In the genomic region with DNA sequence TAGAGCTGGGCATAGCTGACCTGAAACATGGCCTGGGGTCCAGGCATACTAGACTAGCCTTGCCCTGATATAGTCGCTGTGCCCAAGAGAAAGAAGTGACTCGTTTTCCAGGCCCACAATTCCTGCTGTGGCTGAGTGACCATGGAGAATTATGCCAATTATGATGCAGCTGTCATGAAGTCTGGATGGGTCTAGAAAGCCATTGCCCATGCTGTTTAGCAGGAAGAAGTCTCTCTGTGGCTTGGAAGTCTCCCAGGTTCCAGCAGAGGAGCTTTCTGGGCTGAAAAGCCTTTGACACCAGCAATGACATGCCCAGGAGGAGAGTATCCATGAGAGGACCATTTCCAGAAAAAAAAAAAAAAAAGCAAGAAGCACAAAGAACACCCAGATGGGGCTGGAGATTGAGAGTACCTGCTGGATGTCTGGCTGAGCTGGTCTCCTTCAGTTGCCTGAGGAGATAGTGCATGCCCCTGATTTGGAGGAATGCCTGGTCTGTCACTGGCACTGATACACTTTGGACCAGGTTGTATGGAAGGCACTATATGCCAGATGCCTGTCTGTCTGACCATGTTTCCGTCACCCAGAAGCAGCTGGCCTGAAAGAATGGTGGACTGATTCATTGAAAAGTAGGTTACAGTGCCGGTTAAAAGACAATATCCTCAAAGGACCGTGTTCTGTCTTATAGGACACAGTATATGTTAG, we compare ENCODE assay signal across 14 cellular contexts.
DNase-seq lines count a peak whose midpoint lies in the region; ATAC-seq, FAIRE-seq and TF ChIP-seq lines count a peak whose summit lies in the region.
"Had no signal": no experiment of that assay in that cellular context is flagged by ENCODE, and none has a peak within 500 bp of the region (broad histone marks: within the 10 kb centered on the region; RNA-seq: fewer than 3 reads in every experiment).

No MANE protein-coding gene starts in this region.

- no peak for TF ChIP-seq POLR2A in GM12891 (IDR thresholded peaks at IDR 0.05; ENCODE audit: low read depth, low read length)

- H3K27ac Mint-ChIP-seq in activated T-helper 1 cell treated with anti-CD3 and anti-CD28 coated beads, Interleukin-12 subunit alpha, Interleukin-12 subunit beta, Interleukin-2, Interleukin-4 antibody, amounts not matched to agents 30 ng/mL and 10 ng/mL and 1 ng/mL, durations not matched to agents 14 hours and 24 hours and 36 hours: no peak overlapping the region
- H3K27ac Mint-ChIP-seq in activated T-helper 2 cell treated with anti-CD3 and anti-CD28 coated beads, Interferon-gamma antibody, Interleukin-2, Interleukin-4, amounts not matched to agents 10 μg/mL and 5 μg/mL and 100 μg/mL, durations not matched to agents 14 hours and 24 hours and 36 hours: no peak overlapping the region

- ATAC-seq in HG02763 (IDR thresholded peaks at IDR 0.05; ENCODE audit: unreplicated experiment): no peak
- ATAC-seq: HCT116 had no signal

- no peak for DNase-seq in GM12891 (ENCODE audit: insufficient read length, low spot score)
- peak; percentile 4 for DNase-seq in NCI-H446 treated with DMSO at 0.1 percent for 48 hours (lab: John Stamatoyannopoulos, UW)
- DNase-seq in cerebellum (ENCODE audit: low spot score): peak; percentile 45
- peak; percentile 12 for DNase-seq in renal cortical epithelial cell (ENCODE audit: low read depth)
- DNase-seq in activated T-helper 1 cell treated with anti-CD3 and anti-CD28 coated beads, Interleukin-12 subunit alpha, Interleukin-12 subunit beta, Interleukin-2, Interleukin-4 antibody, amounts not matched to agents 30 ng/mL and 10 ng/mL and 1 ng/mL, durations not matched to agents 14 hours and 24 hours and 36 hours (ENCODE audit: low spot score): no peak
- no peak for DNase-seq in activated T-helper 2 cell treated with anti-CD3 and anti-CD28 coated beads, Interferon-gamma antibody, Interleukin-2, Interleukin-4, amounts not matched to agents 10 μg/mL and 5 μg/mL and 100 μg/mL, durations not matched to agents 14 hours and 24 hours and 36 hours (ENCODE audit: low spot score)
- DNase-seq: DMS53, KBM-7, NCI-H1092, NCI-H82, RPMI8226 had no signal

- intact Hi-C loops in activated T-helper 1 cell treated with anti-CD3 and anti-CD28 coated beads, Interleukin-12 subunit alpha, Interleukin-12 subunit beta, Interleukin-2, Interleukin-4 antibody, amounts not matched to agents 30 ng/mL and 10 ng/mL and 1 ng/mL, durations not matched to agents 14 hours and 24 hours and 36 hours (cut with micrococcal nuclease): no loop called here
- intact Hi-C loops in activated T-helper 2 cell treated with anti-CD3 and anti-CD28 coated beads, Interferon-gamma antibody, Interleukin-2, Interleukin-4, amounts not matched to agents 10 μg/mL and 5 μg/mL and 100 μg/mL, durations not matched to agents 14 hours and 24 hours and 36 hours (cut with micrococcal nuclease): no loop called here

- H3K9me3 Mint-ChIP-seq in activated T-helper 1 cell treated with anti-CD3 and anti-CD28 coated beads, Interleukin-12 subunit alpha, Interleukin-12 subunit beta, Interleukin-2, Interleukin-4 antibody, amounts not matched to agents 30 ng/mL and 10 ng/mL and 1 ng/mL, durations not matched to agents 14 hours and 24 hours and 36 hours: no peaks in the 10 kb centered on the region
- no peaks in the 10 kb centered on the region for H3K9me3 Mint-ChIP-seq in activated T-helper 2 cell treated with anti-CD3 and anti-CD28 coated beads, Interferon-gamma antibody, Interleukin-2, Interleukin-4, amounts not matched to agents 10 μg/mL and 5 μg/mL and 100 μg/mL, durations not matched to agents 14 hours and 24 hours and 36 hours

- no peak overlapping the region for H3K4me3 Mint-ChIP-seq in activated T-helper 1 cell treated with anti-CD3 and anti-CD28 coated beads, Interleukin-12 subunit alpha, Interleukin-12 subunit beta, Interleukin-2, Interleukin-4 antibody, amounts not matched to agents 30 ng/mL and 10 ng/mL and 1 ng/mL, durations not matched to agents 14 hours and 24 hours and 36 hours
- no peak overlapping the region for H3K4me3 Mint-ChIP-seq in activated T-helper 2 cell treated with anti-CD3 and anti-CD28 coated beads, Interferon-gamma antibody, Interleukin-2, Interleukin-4, amounts not matched to agents 10 μg/mL and 5 μg/mL and 100 μg/mL, durations not matched to agents 14 hours and 24 hours and 36 hours (ENCODE audit: low read depth)

- H3K4me1 Mint-ChIP-seq in activated T-helper 1 cell treated with anti-CD3 and anti-CD28 coated beads, Interleukin-12 subunit alpha, Interleukin-12 subunit beta, Interleukin-2, Interleukin-4 antibody, amounts not matched to agents 30 ng/mL and 10 ng/mL and 1 ng/mL, durations not matched to agents 14 hours and 24 hours and 36 hours (ENCODE audit: low read depth): no peaks in the 10 kb centered on the region
- no peaks in the 10 kb centered on the region for H3K4me1 Mint-ChIP-seq in activated T-helper 2 cell treated with anti-CD3 and anti-CD28 coated beads, Interferon-gamma antibody, Interleukin-2, Interleukin-4, amounts not matched to agents 10 μg/mL and 5 μg/mL and 100 μg/mL, durations not matched to agents 14 hours and 24 hours and 36 hours (ENCODE audit: low read depth)

- peaks cover 24% of the 10 kb centered on the region for H3K27me3 Mint-ChIP-seq in activated T-helper 1 cell treated with anti-CD3 and anti-CD28 coated beads, Interleukin-12 subunit alpha, Interleukin-12 subunit beta, Interleukin-2, Interleukin-4 antibody, amounts not matched to agents 30 ng/mL and 10 ng/mL and 1 ng/mL, durations not matched to agents 14 hours and 24 hours and 36 hours (ENCODE audit: insufficient read depth)
- peaks cover 20% of the 10 kb centered on the region for H3K27me3 Mint-ChIP-seq in activated T-helper 2 cell treated with anti-CD3 and anti-CD28 coated beads, Interferon-gamma antibody, Interleukin-2, Interleukin-4, amounts not matched to agents 10 μg/mL and 5 μg/mL and 100 μg/mL, durations not matched to agents 14 hours and 24 hours and 36 hours (ENCODE audit: low read depth)

- FAIRE-seq in GM12891 (lab: Jason Lieb, UNC): peak; percentile 56
- FAIRE-seq: GM12878 had no signal

- no peaks in the 10 kb centered on the region for H3K36me3 Mint-ChIP-seq in activated T-helper 1 cell treated with anti-CD3 and anti-CD28 coated beads, Interleukin-12 subunit alpha, Interleukin-12 subunit beta, Interleukin-2, Interleukin-4 antibody, amounts not matched to agents 30 ng/mL and 10 ng/mL and 1 ng/mL, durations not matched to agents 14 hours and 24 hours and 36 hours (ENCODE audit: low read depth)
- no peaks in the 10 kb centered on the region for H3K36me3 Mint-ChIP-seq in activated T-helper 2 cell treated with anti-CD3 and anti-CD28 coated beads, Interferon-gamma antibody, Interleukin-2, Interleukin-4, amounts not matched to agents 10 μg/mL and 5 μg/mL and 100 μg/mL, durations not matched to agents 14 hours and 24 hours and 36 hours (ENCODE audit: low read depth)

TF ChIP-seq in GM12891, 5 proteins besides CTCF, POLR2A, EP300 and RAD21:
- no peak for TF ChIP-seq PAX5 (IDR thresholded peaks at IDR 0.05; ENCODE audit: insufficient read depth, low read length, severe bottlenecking)
- no peak for TF ChIP-seq TAF1 (IDR thresholded peaks at IDR 0.05; ENCODE audit: low read depth, low read length)
- no peak for TF ChIP-seq POU2F2 (IDR thresholded peaks at IDR 0.05; ENCODE audit: low read depth, low read length)
- TF ChIP-seq SPI1 (IDR thresholded peaks at IDR 0.05; ENCODE audit: low read depth, low read length): no peak
- no peak for TF ChIP-seq POLR2AphosphoS5 (IDR thresholded peaks at IDR 0.05; ENCODE audit: low read depth, low read length)

Comparison
In these comparisons a context has a peak if more than half of its experiments do, and no peak if none do; other contexts are left out.
1. DNase-seq: peak in NCI-H446 treated with DMSO at 0.1 percent for 48 hours (single experiment), cerebellum (single experiment) and renal cortical epithelial cell (single experiment); none in GM12891 (single experiment), activated T-helper 1 cell treated with anti-CD3 and anti-CD28 coated beads, Interleukin-12 subunit alpha, Interleukin-12 subunit beta, Interleukin-2, Interleukin-4 antibody, amounts not matched to agents 30 ng/mL and 10 ng/mL and 1 ng/mL, durations not matched to agents 14 hours and 24 hours and 36 hours (single experiment) and activated T-helper 2 cell treated with anti-CD3 and anti-CD28 coated beads, Interferon-gamma antibody, Interleukin-2, Interleukin-4, amounts not matched to agents 10 μg/mL and 5 μg/mL and 100 μg/mL, durations not matched to agents 14 hours and 24 hours and 36 hours (single experiment).